17 cellular contexts compared by ENCODE assay signal in the genomic region with DNA sequence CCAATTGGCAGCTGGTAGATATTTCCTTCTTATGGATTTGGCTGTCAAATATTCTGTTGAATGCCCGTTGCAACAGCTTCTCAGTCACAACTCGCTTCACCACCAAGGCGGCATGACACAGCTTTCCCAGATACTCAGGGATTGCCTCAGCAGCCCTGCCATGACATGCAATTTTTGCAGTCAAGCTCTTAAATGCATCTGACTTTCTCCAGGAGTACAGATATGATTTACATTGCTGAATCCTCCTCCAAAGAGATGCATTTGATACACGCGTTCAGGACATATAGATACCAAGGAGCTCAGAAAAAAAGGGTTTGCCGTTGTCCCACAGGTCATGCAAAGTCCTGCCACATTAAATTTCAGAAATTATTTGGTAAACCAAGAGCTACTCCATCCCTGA. TPM values are rescaled to one million over a fixed set of nuclear protein-coding genes. Genes with fewer than 3 reads are reported as not detected.
DNase-seq lines count a peak whose midpoint lies in the region; ATAC-seq and TF ChIP-seq lines count a peak whose summit lies in the region.
"Had no signal": no experiment of that assay in that cellular context is flagged by ENCODE, and none has a peak within 500 bp of the region (broad histone marks: within the 10 kb centered on the region; RNA-seq: fewer than 3 reads in every experiment).

No MANE protein-coding gene starts in this region.

- intact Hi-C loops in mammary epithelial cell (cut with micrococcal nuclease), result no loop called here
- intact Hi-C loops in esophagus squamous epithelium (cut with DNase I), result loop anchor here (10.0 kb wide), 2 partner anchors 139 to 359 kb away; no protein-coding TSS in a partner anchor
- intact Hi-C loops in adrenal gland (cut with DNase I), result no loop called here

- H3K27ac ChIP-seq in RWPE2 (ENCODE audit: poor library complexity, severe bottlenecking) (peak overlapping the region; percentile 99), mammary epithelial cell (ENCODE audit: insufficient read depth, low read depth, low read length) (peak overlapping the region; percentile 33), esophagus squamous epithelium (peak overlapping the region in 3 of 4 donors; percentile 85 to 92 (median 89)), adrenal gland (no peak overlapping the region), brain microvascular endothelial cell (no peak overlapping the region)

- H4K20me1 ChIP-seq in mammary epithelial cell (ENCODE audit: insufficient read depth, low read length), result peaks cover 9% of the 10 kb centered on the region

- peak; percentile 39 for ATAC-seq in RWPE2 (ENCODE audit: low read depth)

- 38% methylated on average over 6 of the region's 6 CpGs for WGBS in mammary epithelial cell (ENCODE audit: low coverage, missing lambda C conversion rate)
- 34 to 40% methylated on average over 6 of the region's 6 CpGs for WGBS in esophagus squamous epithelium, 2 donors
- WGBS in adrenal gland, 4 donors, result 75 to 94% (median 82%) methylated on average over 6 of the region's 6 CpGs

- H3K79me2 ChIP-seq in mammary epithelial cell (ENCODE audit: insufficient read depth, low read length), result peaks cover 31% of the 10 kb centered on the region

- CTCF ChIA-PET in mammary epithelial cell (lab: Charles Lee; ENCODE audit: low non-redundant PET), result interaction anchor here (0.5 kb wide), 1 partner anchor 10 kb away, joined by 3 read pairs; no protein-coding TSS in a partner anchor

- H3K9me3 ChIP-seq in RWPE2 (ENCODE audit: severe bottlenecking), result peaks cover 8% of the 10 kb centered on the region
- peaks cover 5% of the 10 kb centered on the region for H3K9me3 ChIP-seq in mammary epithelial cell (replicated peaks; ENCODE audit: insufficient read depth, low read length)
- H3K9me3 ChIP-seq in esophagus squamous epithelium, result peaks cover 0 to 9% (median 5%) of the 10 kb centered on the region in 3 donors
- H3K9me3 ChIP-seq in adrenal gland (replicated peaks in 1 of 3), result no peaks in the 10 kb centered on the region

- dilution Hi-C loops in mammary epithelial cell (cut with HindIII; ENCODE audit: low sequenced_read_pairs), result no loop called here

- H2AFZ ChIP-seq in mammary epithelial cell (ENCODE audit: low read depth, low read length), result no peak overlapping the region

- no peak overlapping the region for H3K9ac ChIP-seq in mammary epithelial cell (ENCODE audit: insufficient read depth, low read length)

- DNase-seq in AG20443 (ENCODE audit: low spot score) (peak; percentile 1), RWPE2 (ENCODE audit: low spot score) (no peak), mammary epithelial cell (peak; percentile 76), esophagus squamous epithelium (lab: John Stamatoyannopoulos, UW) (no peak), adrenal gland (no peak), NCI-H1092 treated with DMSO at 0.1 percent for 48 hours (lab: John Stamatoyannopoulos, UW) (no peak), brain microvascular endothelial cell (no peak), AML-193 (lab: John Stamatoyannopoulos, UW) (no peak)
- DNase-seq: Caco-2; CD8-positive, alpha-beta memory T cell; DND-41; GF-D8; HFFc6 had no signal

- TF ChIP-seq POLR2A in esophagus squamous epithelium (IDR thresholded peaks at IDR 0.05) (no peak), adrenal gland (IDR thresholded peaks at IDR 0.05) (no peak)

- H3K4me1 ChIP-seq in RWPE2 (ENCODE audit: insufficient read depth, poor library complexity, severe bottlenecking) (peaks cover 10% of the 10 kb centered on the region), mammary epithelial cell (ENCODE audit: insufficient read depth, low read length) (peaks cover 23% of the 10 kb centered on the region), esophagus squamous epithelium (peaks cover 0 to 30% (median 0%) of the 10 kb centered on the region in 3 donors), adrenal gland (replicated peaks in 1 of 2) (no peaks in the 10 kb centered on the region)
- H3K4me1 ChIP-seq: Caco-2, HAP-1 had no signal

- TF ChIP-seq CTCF in RWPE2 (IDR thresholded peaks at IDR 0.05; ENCODE audit: poor library complexity, severe bottlenecking) (no peak), mammary epithelial cell (conservative IDR thresholded peaks at IDR 0.05 in 1 of 2, IDR thresholded peaks at IDR 0.05 in 1 of 2; ENCODE audit: extremely low read depth in 1 of 2, insufficient read depth in 1 of 2, low read depth in 1 of 2, low read length in 2 of 2) (no peak), esophagus squamous epithelium (IDR thresholded peaks at IDR 0.05) (no peak), adrenal gland (IDR thresholded peaks at IDR 0.05) (no peak), brain microvascular endothelial cell (IDR thresholded peaks at IDR 0.05; ENCODE audit: low read depth, low read length, missing control alignments) (no peak)

- H3K27me3 ChIP-seq in RWPE2 (ENCODE audit: insufficient read depth, poor library complexity, severe bottlenecking) (no peaks in the 10 kb centered on the region), mammary epithelial cell (ENCODE audit: insufficient read depth, low read length) (no peaks in the 10 kb centered on the region), esophagus squamous epithelium (peaks cover 0 to 11% (median 0%) of the 10 kb centered on the region in 4 donors), adrenal gland (peaks cover 10% of the 10 kb centered on the region), brain microvascular endothelial cell (replicated peaks) (no peaks in the 10 kb centered on the region)

- H3K4me2 ChIP-seq in mammary epithelial cell (ENCODE audit: insufficient read depth, low read depth, low read length), result no peak overlapping the region

- H3K36me3 ChIP-seq in RWPE2 (ENCODE audit: low read depth) (peaks cover 46% of the 10 kb centered on the region), mammary epithelial cell (ENCODE audit: insufficient read depth, low read length) (peaks cover 40% of the 10 kb centered on the region), esophagus squamous epithelium (peaks cover 0 to 35% (median 13%) of the 10 kb centered on the region in 3 donors), adrenal gland (replicated peaks in 1 of 2) (no peaks in the 10 kb centered on the region), brain microvascular endothelial cell (replicated peaks) (no peaks in the 10 kb centered on the region)
- H3K36me3 ChIP-seq: HAP-1 had no signal

- H3K4me3 ChIP-seq in RWPE2 (ENCODE audit: severe bottlenecking) (no peak overlapping the region), mammary epithelial cell (replicated peaks in 1 of 3; ENCODE audit: insufficient read depth in 1 of 3, low read depth in 2 of 3, low read length in 3 of 3) (no peak overlapping the region), esophagus squamous epithelium (no peak overlapping the region), adrenal gland (no peak overlapping the region), brain microvascular endothelial cell (ENCODE audit: low read depth, low read length) (no peak overlapping the region)
- H3K4me3 ChIP-seq: HAP-1 had no signal

- in situ Hi-C loops in mammary epithelial cell (cut with MboI; ENCODE audit: low sequenced_read_pairs in 2 of 2) (no loop called here), brain microvascular endothelial cell (cut with HindIII; ENCODE audit: low pct_ligation_motif_present, low sequenced_read_pairs) (no loop called here)

- BruUV-seq in mammary epithelial cell (replicated peaks; lab: Mats Ljungman, UMichigan), result no TSS peak

RNA-seq across cellular contexts. Expression of gene KRT5, which starts 6.5 kb away (rescaled TPM):
- total RNA-seq in mammary epithelial cell, result 1,000 to 10,000 TPM; 7,365 to 9,297 TPM
- 8,158 TPM for polyA plus RNA-seq in mammary epithelial cell
- polyA minus RNA-seq in mammary epithelial cell, result 8,553 TPM
- total RNA-seq in esophagus squamous epithelium, result over 10,000 TPM in 1 of 4 donors, 1,000 to 10,000 TPM in 3; 7,921 to 12,107 (median 9,375) TPM
- under 1 TPM in 4 of 8 donors, not detected in 4; 0.11 to 0.88 (median 0.37) TPM for total RNA-seq in adrenal gland
- polyA plus RNA-seq in adrenal gland, result 1 to 10 TPM in 1 of 3 donors, under 1 TPM in 1, not detected in 1; 0.56 to 4.2 TPM
- total RNA-seq: CD8-positive, alpha-beta memory T cell; H1; HFFc6; HT1080 had no signal
- polyA plus RNA-seq: BJ; CD8-positive, alpha-beta memory T cell had no signal

RNA-seq across cellular contexts. Expression of gene KRT6A, which starts 20.7 kb away (rescaled TPM):
- total RNA-seq in mammary epithelial cell, result 1,000 to 10,000 TPM; 5,785 to 6,260 TPM
- polyA plus RNA-seq in mammary epithelial cell, result 8,475 TPM
- 6,728 TPM for polyA minus RNA-seq in mammary epithelial cell
- over 10,000 TPM in 3 of 4 donors, 1,000 to 10,000 TPM in 1; 1,263 to 22,053 (median 17,717) TPM for total RNA-seq in esophagus squamous epithelium
- 1 to 10 TPM in 1 of 8 donors, under 1 TPM in 1, not detected in 6; 0.28 to 1.1 TPM for total RNA-seq in adrenal gland
- 1 to 10 TPM in 1 of 3 donors, under 1 TPM in 1, not detected in 1; 0.24 to 2.7 TPM for polyA plus RNA-seq in adrenal gland
- total RNA-seq: CD8-positive, alpha-beta memory T cell; H1; HFFc6; HT1080 had no signal
- polyA plus RNA-seq: BJ; CD8-positive, alpha-beta memory T cell had no signal

RNA-seq across cellular contexts. Expression of gene KRT71, which starts 39.2 kb away (rescaled TPM):
- total RNA-seq in mammary epithelial cell (not detected), esophagus squamous epithelium (not detected), adrenal gland (not detected)
- polyA plus RNA-seq in mammary epithelial cell (not detected), adrenal gland (not detected)
- polyA minus RNA-seq in mammary epithelial cell, result not detected
- total RNA-seq: CD8-positive, alpha-beta memory T cell; H1; HFFc6; HT1080 had no signal
- polyA plus RNA-seq: BJ; CD8-positive, alpha-beta memory T cell; H1 had no signal

RNA-seq across cellular contexts. Expression of gene KRT6C, which starts 40.1 kb away (rescaled TPM):
- total RNA-seq in mammary epithelial cell (10 to 100 TPM; 16.6 to 29.5 TPM), esophagus squamous epithelium (1,000 to 10,000 TPM in 3 of 4 donors, 10 to 100 TPM in 1; 99.0 to 3,532 (median 1,742) TPM), adrenal gland (under 1 TPM in 1 of 8 donors, not detected in 7; 0.28 TPM)
- polyA plus RNA-seq in mammary epithelial cell (23.6 TPM), adrenal gland (under 1 TPM in 1 of 3 donors, not detected in 2; 0.17 TPM)
- 1.8 TPM for polyA minus RNA-seq in mammary epithelial cell
- total RNA-seq: Caco-2; CD8-positive, alpha-beta memory T cell; H1; HFFc6; HT1080 had no signal
- polyA plus RNA-seq: BJ; CD8-positive, alpha-beta memory T cell; H1 had no signal

RNA-seq across cellular contexts. Expression of gene KRT74, which starts 59.9 kb away (rescaled TPM):
- total RNA-seq in mammary epithelial cell (not detected), esophagus squamous epithelium (1 to 10 TPM in 1 of 4 donors, under 1 TPM in 1, not detected in 2; 0.19 to 6.7 TPM), adrenal gland (not detected)
- polyA plus RNA-seq in mammary epithelial cell (0.05 TPM), adrenal gland (not detected)
- not detected for polyA minus RNA-seq in mammary epithelial cell
- total RNA-seq: Caco-2; CD8-positive, alpha-beta memory T cell; H1; HFFc6; HT1080 had no signal
- polyA plus RNA-seq: BJ; CD8-positive, alpha-beta memory T cell; H1 had no signal

Comparison
In these comparisons a context has a peak if more than half of its experiments do, and no peak if none do; other contexts are left out.
1. DNase-seq: peak in AG20443 (single experiment) and mammary epithelial cell (single experiment); none in RWPE2 (single experiment), esophagus squamous epithelium (single experiment), adrenal gland (0 of 7), NCI-H1092 treated with DMSO at 0.1 percent for 48 hours (single experiment), brain microvascular endothelial cell (single experiment) and AML-193 (0 of 2).
2. H3K27ac ChIP-seq: peak in RWPE2 (single experiment), mammary epithelial cell (single experiment) and esophagus squamous epithelium (3 of 4); none in adrenal gland (0 of 5) and brain microvascular endothelial cell (single experiment).
3. RNA of gene KRT5, which starts 6.5 kb away (total RNA-seq): 7,921 to 12,107 TPM in esophagus squamous epithelium and 7,365 to 9,297 TPM in mammary epithelial cell; 0.11 to 0.88 TPM in adrenal gland; every median in the first group is over 1,000 times any median in the second.
4. RNA of gene KRT6A, which starts 20.7 kb away (total RNA-seq): 1,263 to 22,053 TPM in esophagus squamous epithelium and 5,785 to 6,260 TPM in mammary epithelial cell; 0.28 to 1.1 TPM in adrenal gland; every median in the first group is over 100 times any median in the second.